Comparison of ENCODE assay signal across 2 cellular contexts in the genomic region with DNA sequence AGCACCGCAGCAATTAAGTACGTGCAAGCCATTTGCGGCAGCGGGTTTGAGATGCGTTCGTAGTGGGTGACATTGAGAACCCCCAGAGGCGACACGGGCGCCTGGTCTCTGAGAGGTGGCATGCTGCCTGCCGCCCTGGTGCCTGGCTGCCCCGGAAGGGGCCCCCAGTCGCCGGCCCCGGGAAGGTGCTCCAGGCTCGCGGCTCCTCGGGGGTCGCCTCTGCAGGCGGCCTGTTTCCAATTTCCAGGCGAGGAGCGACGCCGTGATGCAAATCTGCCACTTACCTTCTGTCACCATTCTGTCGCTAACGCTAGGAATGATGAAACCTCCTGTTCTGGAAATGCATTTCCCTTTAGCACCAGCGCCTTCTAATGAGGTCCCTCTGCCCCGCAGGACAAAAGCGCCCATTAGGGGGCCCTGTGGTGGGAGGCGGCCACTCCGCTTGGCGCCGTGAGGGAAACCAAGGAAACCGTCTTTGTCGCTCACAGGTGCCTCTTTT.
TF ChIP-seq lines count a peak whose summit lies in the region.

No MANE protein-coding gene starts in this region.

TF ChIP-seq in GM23338, 12 proteins besides CTCF, POLR2A, EP300 and RAD21:
- no peak for TF ChIP-seq JUNB (IDR thresholded peaks at IDR 0.05; ENCODE audit: unreplicated experiment)
- no peak for TF ChIP-seq STAT1 (IDR thresholded peaks at IDR 0.05; ENCODE audit: unreplicated experiment)
- TF ChIP-seq, protein P1, sequence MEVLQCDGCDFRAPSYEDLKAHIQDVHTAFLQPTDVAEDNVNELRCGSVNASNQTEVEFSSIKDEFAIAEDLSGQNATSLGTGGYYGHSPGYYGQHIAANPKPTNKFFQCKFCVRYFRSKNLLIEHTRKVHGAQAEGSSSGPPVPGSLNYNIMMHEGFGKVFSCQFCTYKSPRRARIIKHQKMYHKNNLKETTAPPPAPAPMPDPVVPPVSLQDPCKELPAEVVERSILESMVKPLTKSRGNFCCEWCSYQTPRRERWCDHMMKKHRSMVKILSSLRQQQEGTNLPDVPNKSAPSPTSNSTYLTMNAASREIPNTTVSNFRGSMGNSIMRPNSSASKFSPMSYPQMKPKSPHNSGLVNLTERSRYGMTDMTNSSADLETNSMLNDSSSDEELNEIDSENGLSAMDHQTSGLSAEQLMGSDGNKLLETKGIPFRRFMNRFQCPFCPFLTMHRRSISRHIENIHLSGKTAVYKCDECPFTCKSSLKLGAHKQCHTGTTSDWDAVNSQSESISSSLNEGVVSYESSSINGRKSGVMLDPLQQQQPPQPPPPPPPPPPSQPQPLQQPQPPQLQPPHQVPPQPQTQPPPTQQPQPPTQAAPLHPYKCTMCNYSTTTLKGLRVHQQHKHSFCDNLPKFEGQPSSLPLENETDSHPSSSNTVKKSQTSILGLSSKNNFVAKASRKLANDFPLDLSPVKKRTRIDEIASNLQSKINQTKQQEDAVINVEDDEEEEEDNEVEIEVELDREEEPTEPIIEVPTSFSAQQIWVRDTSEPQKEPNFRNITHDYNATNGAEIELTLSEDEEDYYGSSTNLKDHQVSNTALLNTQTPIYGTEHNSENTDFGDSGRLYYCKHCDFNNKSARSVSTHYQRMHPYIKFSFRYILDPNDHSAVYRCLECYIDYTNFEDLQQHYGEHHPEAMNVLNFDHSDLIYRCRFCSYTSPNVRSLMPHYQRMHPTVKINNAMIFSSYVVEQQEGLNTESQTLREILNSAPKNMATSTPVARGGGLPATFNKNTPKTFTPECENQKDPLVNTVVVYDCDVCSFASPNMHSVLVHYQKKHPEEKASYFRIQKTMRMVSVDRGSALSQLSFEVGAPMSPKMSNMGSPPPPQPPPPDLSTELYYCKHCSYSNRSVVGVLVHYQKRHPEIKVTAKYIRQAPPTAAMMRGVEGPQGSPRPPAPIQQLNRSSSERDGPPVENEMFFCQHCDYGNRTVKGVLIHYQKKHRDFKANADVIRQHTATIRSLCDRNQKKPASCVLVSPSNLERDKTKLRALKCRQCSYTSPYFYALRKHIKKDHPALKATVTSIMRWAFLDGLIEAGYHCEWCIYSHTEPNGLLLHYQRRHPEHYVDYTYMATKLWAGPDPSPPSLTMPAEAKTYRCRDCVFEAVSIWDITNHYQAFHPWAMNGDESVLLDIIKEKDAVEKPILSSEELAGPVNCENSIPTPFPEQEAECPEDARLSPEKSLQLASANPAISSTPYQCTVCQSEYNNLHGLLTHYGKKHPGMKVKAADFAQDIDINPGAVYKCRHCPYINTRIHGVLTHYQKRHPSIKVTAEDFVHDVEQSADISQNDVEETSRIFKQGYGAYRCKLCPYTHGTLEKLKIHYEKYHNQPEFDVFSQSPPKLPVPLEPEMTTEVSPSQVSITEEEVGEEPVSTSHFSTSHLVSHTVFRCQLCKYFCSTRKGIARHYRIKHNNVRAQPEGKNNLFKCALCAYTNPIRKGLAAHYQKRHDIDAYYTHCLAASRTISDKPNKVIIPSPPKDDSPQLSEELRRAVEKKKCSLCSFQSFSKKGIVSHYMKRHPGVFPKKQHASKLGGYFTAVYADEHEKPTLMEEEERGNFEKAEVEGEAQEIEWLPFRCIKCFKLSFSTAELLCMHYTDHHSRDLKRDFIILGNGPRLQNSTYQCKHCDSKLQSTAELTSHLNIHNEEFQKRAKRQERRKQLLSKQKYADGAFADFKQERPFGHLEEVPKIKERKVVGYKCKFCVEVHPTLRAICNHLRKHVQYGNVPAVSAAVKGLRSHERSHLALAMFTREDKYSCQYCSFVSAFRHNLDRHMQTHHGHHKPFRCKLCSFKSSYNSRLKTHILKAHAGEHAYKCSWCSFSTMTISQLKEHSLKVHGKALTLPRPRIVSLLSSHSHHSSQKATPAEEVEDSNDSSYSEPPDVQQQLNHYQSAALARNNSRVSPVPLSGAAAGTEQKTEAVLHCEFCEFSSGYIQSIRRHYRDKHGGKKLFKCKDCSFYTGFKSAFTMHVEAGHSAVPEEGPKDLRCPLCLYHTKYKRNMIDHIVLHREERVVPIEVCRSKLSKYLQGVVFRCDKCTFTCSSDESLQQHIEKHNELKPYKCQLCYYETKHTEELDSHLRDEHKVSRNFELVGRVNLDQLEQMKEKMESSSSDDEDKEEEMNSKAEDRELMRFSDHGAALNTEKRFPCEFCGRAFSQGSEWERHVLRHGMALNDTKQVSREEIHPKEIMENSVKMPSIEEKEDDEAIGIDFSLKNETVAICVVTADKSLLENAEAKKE (CRISPR knock-in tag; IDR thresholded peaks at IDR 0.05): no peak
- no peak for TF ChIP-seq EZH2 (IDR thresholded peaks at IDR 0.05; ENCODE audit: low read depth, unreplicated experiment)
- TF ChIP-seq EZH2phosphoT487 (IDR thresholded peaks at IDR 0.05; ENCODE audit: unreplicated experiment): no peak
- TF ChIP-seq ZNF331 (CRISPR knock-in tag; IDR thresholded peaks at IDR 0.05; ENCODE audit: low read depth): no peak
TF ChIP-seq in GM23338: peak in this region for 0.

TF ChIP-seq in H1, 55 proteins besides CTCF, POLR2A, EP300 and RAD21:
- TF ChIP-seq SAP30 (IDR thresholded peaks at IDR 0.05; ENCODE audit: insufficient read depth, insufficient replicate concordance, low read length): no peak
- no peak for TF ChIP-seq KDM5A (IDR thresholded peaks at IDR 0.05; ENCODE audit: low read length)
- TF ChIP-seq SRF (IDR thresholded peaks at IDR 0.05; ENCODE audit: low read depth, low read length): no peak
- 0 out of 2 replicates have a peak, but pooled peaks have one; percentile 36 for TF ChIP-seq CEBPB (IDR thresholded peaks at IDR 0.05; ENCODE audit: low read depth, low read length)
- TF ChIP-seq RNF2 (IDR thresholded peaks at IDR 0.05; ENCODE audit: borderline replicate concordance, low read depth, low read length, missing control alignments, poor library complexity, severe bottlenecking): no peak
- no peak for TF ChIP-seq TCF12 (IDR thresholded peaks at IDR 0.05; ENCODE audit: low read depth, low read length)
- TF ChIP-seq TAF7 (optimal IDR thresholded peaks at IDR 0.05; ENCODE audit: borderline replicate concordance, low read depth, low read length): no peak
- no peak for TF ChIP-seq E2F6 (IDR thresholded peaks at IDR 0.05)
- no peak for TF ChIP-seq CHD1 (IDR thresholded peaks at IDR 0.05; ENCODE audit: low read depth, low read length)
- TF ChIP-seq HDAC6 (IDR thresholded peaks at IDR 0.05; ENCODE audit: low read depth, low read length): no peak
- no peak for TF ChIP-seq FOSL1 (IDR thresholded peaks at IDR 0.05; ENCODE audit: insufficient read depth, low read depth, low read length)
- TF ChIP-seq HDAC2 (IDR thresholded peaks at IDR 0.05; ENCODE audit: borderline replicate concordance in 1 of 2, low read depth in 2 of 2, low read length in 2 of 2): 0 out of 4 replicates have a peak, but pooled peaks of 1 of the 2 experiments have one; percentile 38
- TF ChIP-seq POU5F1 (IDR thresholded peaks at IDR 0.05; ENCODE audit: low read depth, low read length): no peak
- TF ChIP-seq RFX5 (IDR thresholded peaks at IDR 0.05; ENCODE audit: borderline replicate concordance, low read depth, low read length): no peak
- TF ChIP-seq PHF8 (conservative IDR thresholded peaks at IDR 0.05; ENCODE audit: low read depth, low read length): no peak
- TF ChIP-seq RXRA (IDR thresholded peaks at IDR 0.05; ENCODE audit: insufficient read depth, low read depth, low read length): no peak
- TF ChIP-seq SIX5 (IDR thresholded peaks at IDR 0.05; ENCODE audit: low read depth, low read length): no peak
- TF ChIP-seq TAF1 (IDR thresholded peaks at IDR 0.05; ENCODE audit: low read depth, low read length): no peak
- no peak for TF ChIP-seq ATF2 (IDR thresholded peaks at IDR 0.05; ENCODE audit: low read length)
- TF ChIP-seq SP2 (IDR thresholded peaks at IDR 0.05; ENCODE audit: low read length): no peak
- no peak for TF ChIP-seq GTF2F1 (IDR thresholded peaks at IDR 0.05; ENCODE audit: borderline replicate concordance, low read depth, low read length)
- no peak for TF ChIP-seq CTBP2 (IDR thresholded peaks at IDR 0.05; ENCODE audit: borderline replicate concordance, insufficient read depth, insufficient read length, low read length)
- no peak for TF ChIP-seq TEAD4 (IDR thresholded peaks at IDR 0.05; ENCODE audit: low read depth, low read length)
- peak; percentile 90 for TF ChIP-seq ASH2L (IDR thresholded peaks at IDR 0.05; ENCODE audit: low read length)
- no peak for TF ChIP-seq POLR2AphosphoS5 (IDR thresholded peaks at IDR 0.05; ENCODE audit: low read depth, low read length)
- no peak for TF ChIP-seq ZNF274 (IDR thresholded peaks at IDR 0.05; ENCODE audit: borderline replicate concordance, extremely low read depth, low read length)
- peak; percentile 46 for TF ChIP-seq KDM4A (IDR thresholded peaks at IDR 0.05; ENCODE audit: low read depth, low read length, severe bottlenecking)
- 0 out of 2 replicates have a peak, but pooled peaks have one; percentile 73 for TF ChIP-seq RBBP5 (IDR thresholded peaks at IDR 0.05; ENCODE audit: borderline replicate concordance, low read depth, low read length)
- TF ChIP-seq BRCA1 (IDR thresholded peaks at IDR 0.05; ENCODE audit: low read depth, low read length): no peak
- no peak for TF ChIP-seq SIN3A (conservative IDR thresholded peaks at IDR 0.05 in 1 of 2, IDR thresholded peaks at IDR 0.05 in 1 of 2; ENCODE audit: low read depth in 1 of 2, low read length in 2 of 2)
- TF ChIP-seq KDM1A (IDR thresholded peaks at IDR 0.05; ENCODE audit: borderline replicate concordance, low read length): no peak
